8 cellular contexts compared by ENCODE assay signal in genomic region chr6:9250852-9251251, GRCh38.
DNase-seq lines count a peak whose midpoint lies in the region; ATAC-seq and TF ChIP-seq lines count a peak whose summit lies in the region.

No MANE protein-coding gene starts in this region.

- DNase-seq in Caki2 (ENCODE audit: low read depth) (peak; percentile 74), KBM-7 (peak; percentile 19), SJSA1 (ENCODE audit: low read depth in 1 of 2, low spot score in 2 of 2) (peak; percentile 25 to 43), heart left ventricle (peak in 1 of 5 donors; percentile 26), transverse colon (peak; percentile 12), tibial artery (no peak)

- ATAC-seq in heart left ventricle (peak in 2 of 4 donors; percentile 34 to 62), HG03135 (IDR thresholded peaks at IDR 0.05; ENCODE audit: unreplicated experiment) (no peak), HG03045 (IDR thresholded peaks at IDR 0.05; ENCODE audit: unreplicated experiment) (no peak)

- TF ChIP-seq POLR2A in heart left ventricle (IDR thresholded peaks at IDR 0.05) (no peak), transverse colon (IDR thresholded peaks at IDR 0.05) (no peak)

- intact Hi-C loops in heart left ventricle (cut with DNase I) (loop anchor here in 8 of 10 donors (2.0 to 10.0 kb wide), 3 partner anchors 161 to 1184 kb away; no protein-coding TSS in a partner anchor), transverse colon (cut with DNase I; ENCODE audit: low total_unique reads) (no loop called here), tibial artery (cut with DNase I; ENCODE audit: low total_unique reads) (no loop called here)

- H3K27me3 ChIP-seq in SJSA1 (replicated peaks) (no peaks in the 10 kb centered on the region), heart left ventricle (no peaks in the 10 kb centered on the region), transverse colon (no peaks in the 10 kb centered on the region), tibial artery (no peaks in the 10 kb centered on the region)

- H3K27ac ChIP-seq in SJSA1 (no peak overlapping the region), heart left ventricle (no peak overlapping the region), transverse colon (no peak overlapping the region), tibial artery (no peak overlapping the region)

- in situ Hi-C loops in Caki2 (cut with HindIII; ENCODE audit: low pct_unique_long_range_greater_than_20kb, low sequenced_read_pairs) = no loop called here
- in situ Hi-C loops in KBM-7 (cut with MboI; ENCODE audit: low pct_unique_long_range_greater_than_20kb, low sequenced_read_pairs) = no loop called here
- in situ Hi-C loops in transverse colon (cut with MboI; ENCODE audit: low pct_ligation_motif_present in 1 of 4, low pct_unique_long_range_greater_than_20kb in 1 of 4, low sequenced_read_pairs in 3 of 4) = no loop called here

- no peaks in the 10 kb centered on the region for H3K4me1 ChIP-seq in SJSA1 (replicated peaks)
- H3K4me1 ChIP-seq in heart left ventricle = no peaks in the 10 kb centered on the region
- H3K4me1 ChIP-seq in transverse colon = no peaks in the 10 kb centered on the region
- no peaks in the 10 kb centered on the region for H3K4me1 ChIP-seq in tibial artery

- H3K36me3 ChIP-seq in SJSA1 (no peaks in the 10 kb centered on the region), heart left ventricle (no peaks in the 10 kb centered on the region), transverse colon (no peaks in the 10 kb centered on the region), tibial artery (no peaks in the 10 kb centered on the region)

- no peak for TF ChIP-seq EP300 in transverse colon (IDR thresholded peaks at IDR 0.05; ENCODE audit: low read depth)

- TF ChIP-seq CTCF in heart left ventricle (IDR thresholded peaks at IDR 0.05) = peak in 11 of 12 donors; percentile 30 to 55 (median 40)
- peak in 3 of 5 experiments; percentile 9 to 19 (median 18) for TF ChIP-seq CTCF in transverse colon (IDR thresholded peaks at IDR 0.05)
- TF ChIP-seq CTCF in tibial artery (IDR thresholded peaks at IDR 0.05) = no peak

- WGBS in heart left ventricle, 4 donors = 8 to 13% (median 10%) methylated on average over 9 of the region's 9 CpGs
- WGBS in transverse colon (ENCODE audit: low coverage in 1 of 2), 2 donors = 12 to 43% methylated on average over 2 to 9 of the region's 9 CpGs

- no peak overlapping the region for H3K4me3 ChIP-seq in SJSA1
- no peak overlapping the region for H3K4me3 ChIP-seq in heart left ventricle
- H3K4me3 ChIP-seq in transverse colon = no peak overlapping the region
- no peak overlapping the region for H3K4me3 ChIP-seq in tibial artery

- H3K9me3 ChIP-seq in SJSA1 (replicated peaks) = no peaks in the 10 kb centered on the region
- no peaks in the 10 kb centered on the region for H3K9me3 ChIP-seq in heart left ventricle
- H3K9me3 ChIP-seq in transverse colon = no peaks in the 10 kb centered on the region
- H3K9me3 ChIP-seq in tibial artery = no peaks in the 10 kb centered on the region

Comparison
In these comparisons a context has a peak if more than half of its experiments do, and no peak if none do; other contexts are left out.
1. DNase-seq: peak in Caki2 (single experiment), KBM-7 (single experiment), SJSA1 (2 of 2) and transverse colon (single experiment); none in tibial artery (0 of 2).
2. CTCF ChIP-seq: peak in heart left ventricle (11 of 12) and transverse colon (3 of 5); none in tibial artery (0 of 2).
3. intact Hi-C loops: an anchor here in heart left ventricle (2.0 to 10.0 kb wide); none called in transverse colon and tibial artery.